28 cellular contexts compared by ENCODE assay signal in genomic region chr2:185942855-185943254, GRCh38.
"Had no signal": no experiment of that assay in that cellular context is flagged by ENCODE, and none has a peak within 500 bp of the region (broad histone marks: within the 10 kb centered on the region; RNA-seq: fewer than 3 reads in every experiment).

No MANE protein-coding gene starts in this region.

- H3K27me3 ChIP-seq: colonic mucosa, dorsolateral prefrontal cortex, esophagus muscularis mucosa, esophagus squamous epithelium, foreskin keratinocyte, gastrocnemius medialis, gastroesophageal sphincter, heart left ventricle, heart right ventricle, hepatocyte had no signal

- H3K9me3 ChIP-seq: colonic mucosa, gastrocnemius medialis had no signal

- H3K79me2 ChIP-seq: hepatocyte had no signal

- H3K4me1 ChIP-seq: colonic mucosa, esophagus muscularis mucosa, esophagus squamous epithelium, foreskin keratinocyte, gastrocnemius medialis, gastroesophageal sphincter, heart left ventricle, heart right ventricle had no signal

- H3K36me3 ChIP-seq: colonic mucosa, esophagus squamous epithelium had no signal

- H3K4me2 ChIP-seq: hepatocyte had no signal

- FAIRE-seq: endometrium, endothelial cell of umbilical vein, frontal cortex had no signal

- H3K27ac ChIP-seq: colonic mucosa, coronary artery, dorsolateral prefrontal cortex, epithelial cell of prostate, esophagus muscularis mucosa, esophagus squamous epithelium, foreskin keratinocyte, gastrocnemius medialis, gastroesophageal sphincter, heart left ventricle, heart right ventricle, hepatocyte had no signal

- DNase-seq: colonic mucosa; cortex of kidney; dermis blood vessel endothelial cell; dorsolateral prefrontal cortex; effector CD4-positive, alpha-beta T cell; effector CD8-positive, alpha-beta T cell; effector memory CD4-positive, alpha-beta T cell; effector memory CD8-positive, alpha-beta T cell; endodermal cell; erythroblast; esophagus squamous epithelium; foreskin fibroblast; foreskin keratinocyte; foreskin melanocyte; gastrocnemius medialis; glutamatergic neuron; head of caudate nucleus; heart left ventricle; heart right ventricle had no signal

- H3K4me3 ChIP-seq: colonic mucosa, coronary artery, dorsolateral prefrontal cortex, esophagus muscularis mucosa, esophagus squamous epithelium, gastrocnemius medialis, gastroesophageal sphincter, heart left ventricle, heart right ventricle, hepatocyte had no signal

- H2AFZ ChIP-seq: hepatocyte had no signal

- ATAC-seq: effector memory CD8-positive, alpha-beta T cell; esophagus mucosa; foreskin keratinocyte; gastrocnemius medialis; gastroesophageal sphincter; heart left ventricle; heart right ventricle had no signal
